In the genomic region with DNA sequence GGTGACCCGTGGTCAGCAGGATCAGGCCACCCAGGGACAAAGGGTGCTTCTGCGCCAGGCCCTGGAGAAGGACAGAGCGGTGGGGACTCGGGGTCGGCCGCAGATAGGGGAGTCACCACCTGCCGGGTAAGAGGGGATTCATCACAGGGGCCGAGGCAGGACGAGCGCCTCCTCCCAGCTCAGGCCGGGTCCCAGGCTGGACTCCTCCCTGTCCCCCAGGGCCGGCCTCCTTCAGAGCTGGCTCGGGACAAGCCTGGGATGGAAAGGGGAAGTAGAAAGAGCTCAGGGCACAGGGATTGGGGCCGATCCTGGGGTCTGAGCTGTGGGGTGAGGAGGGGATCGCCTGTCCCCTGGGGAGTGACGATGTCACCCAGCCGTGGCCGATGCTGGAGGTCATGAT, we compare ENCODE assay signal across 17 cellular contexts.
DNase-seq lines count a peak whose midpoint lies in the region; ATAC-seq, FAIRE-seq and TF ChIP-seq lines count a peak whose summit lies in the region.
"Had no signal": no experiment of that assay in that cellular context is flagged by ENCODE, and none has a peak within 500 bp of the region (broad histone marks: within the 10 kb centered on the region; RNA-seq: fewer than 3 reads in every experiment).

No MANE protein-coding gene starts in this region.

- ATAC-seq in HepG2 (peak; percentile 12), right lobe of liver (no peak)
- ATAC-seq: GM23338 had no signal

- POLR2A ChIA-PET in HepG2 (lab: Yijun Ruan, JAX), result no interaction called here

- H2AFZ ChIP-seq in HepG2 (ENCODE audit: low read length), result no peak overlapping the region
- H2AFZ ChIP-seq: GM23338 had no signal

- intact Hi-C loops in HepG2 (cut with micrococcal nuclease; ENCODE audit: unreplicated experiment), result no loop called here
- intact Hi-C loops in right lobe of liver (cut with DNase I), result no loop called here

- H3K4me1 ChIP-seq in HepG2 (ENCODE audit: insufficient read depth, low read length) (no peaks in the 10 kb centered on the region), right lobe of liver (no peaks in the 10 kb centered on the region)
- H3K4me1 ChIP-seq: BLaER1, Caco-2, HAP-1 had no signal

- no peak for FAIRE-seq in HepG2 (lab: Jason Lieb, UNC)

- TF ChIP-seq CTCF in HepG2 (CRISPR knock-in tag; IDR thresholded peaks at IDR 0.05), result no peak
- no peak for TF ChIP-seq CTCF in right lobe of liver (IDR thresholded peaks at IDR 0.05)
- no peak for TF ChIP-seq CTCF in fibroblast of villous mesenchyme (IDR thresholded peaks at IDR 0.05; ENCODE audit: insufficient read depth, low read depth, low read length)
- TF ChIP-seq CTCF in retinal pigment epithelial cell (conservative IDR thresholded peaks at IDR 0.05; ENCODE audit: low read depth, low read length), result no peak

- no peak for TF ChIP-seq POLR2A in HepG2 (IDR thresholded peaks at IDR 0.05; ENCODE audit: insufficient read depth in 1 of 2, low read depth in 2 of 2, low read length in 2 of 2)
- TF ChIP-seq POLR2A in right lobe of liver (IDR thresholded peaks at IDR 0.05), result no peak

- H3K79me2 ChIP-seq in HepG2 (ENCODE audit: insufficient read depth, low read length), result no peaks in the 10 kb centered on the region

- in situ Hi-C loops in HepG2 (cut with HindIII; ENCODE audit: extremely low pct_ligation_motif_present, low pct_unique_long_range_greater_than_20kb), result no loop called here

- CTCF ChIA-PET in HepG2 (lab: Yijun Ruan, JAX; ENCODE audit: low intra/inter-chr PET ratio, low total read pairs), result no interaction called here

- DNase-seq in HepG2 (ENCODE audit: low spot score) (no peak), right lobe of liver (no peak), fibroblast of villous mesenchyme (ENCODE audit: low read depth) (no peak), retinal pigment epithelial cell (ENCODE audit: low read depth) (no peak), KG1 (lab: John Stamatoyannopoulos, UW) (no peak), HCEC 1CT (no peak)
- DNase-seq in NK-92 treated with Interleukin-12 subunit alpha and Interleukin-12 subunit beta, amount 100 ng/mL, for 24 hours (lab: John Stamatoyannopoulos, UW), result no peak
- DNase-seq: 8988T; AML-193; Caco-2; CD8-positive, alpha-beta memory T cell; DND-41; GF-D8; HFFc6 had no signal

- H3K27me3 ChIP-seq in HepG2 (ENCODE audit: control insufficient read depth in 1 of 2, insufficient read depth in 2 of 2, low read length in 2 of 2) (peaks cover 0 to 17% of the 10 kb centered on the region in 2 experiments), right lobe of liver (no peaks in the 10 kb centered on the region)
- H3K27me3 ChIP-seq: BLaER1 had no signal

- H3K36me3 ChIP-seq in HepG2 (replicated peaks in 1 of 2; ENCODE audit: control insufficient read depth in 1 of 2, insufficient read depth in 2 of 2, low read length in 2 of 2) (no peaks in the 10 kb centered on the region), right lobe of liver (no peaks in the 10 kb centered on the region)
- H3K36me3 ChIP-seq: BLaER1, HAP-1 had no signal

- H3K27ac ChIP-seq in HepG2 (ENCODE audit: extremely low read length, insufficient read depth, low read length) (no peak overlapping the region), right lobe of liver (no peak overlapping the region)
- H3K27ac ChIP-seq: BLaER1 had no signal

- no peaks in the 10 kb centered on the region for H4K20me1 ChIP-seq in HepG2 (ENCODE audit: insufficient read depth, low read length)
- H4K20me1 ChIP-seq: BLaER1 had no signal

- WGBS in HepG2 (ENCODE audit: low lambda C conversion rate), result 46% methylated on average over 15 of the region's 18 CpGs
- no CpG with 5 or more reads among the region's 18 CpGs for WGBS in right lobe of liver (ENCODE audit: insufficient coverage, low coverage, low lambda C conversion rate, missing lambda C conversion rate)

- TF ChIP-seq EP300 in HepG2 (IDR thresholded peaks at IDR 0.05; ENCODE audit: low read depth in 2 of 2, low read length in 2 of 2) (no peak), HepG2 (CRISPR knock-in tag; IDR thresholded peaks at IDR 0.05; ENCODE audit: borderline replicate concordance) (no peak)

- TF ChIP-seq RAD21 in HepG2 (CRISPR knock-in tag; IDR thresholded peaks at IDR 0.05), result no peak

- H3K4me3 ChIP-seq in HepG2 (replicated peaks in 1 of 3; ENCODE audit: insufficient read depth in 1 of 3, low read depth in 2 of 3, low read length in 3 of 3) (no peak overlapping the region), right lobe of liver (no peak overlapping the region), fibroblast of villous mesenchyme (ENCODE audit: low read depth, low read length) (peak overlapping the region; percentile 15), retinal pigment epithelial cell (ENCODE audit: low read length) (peak overlapping the region; percentile 29)
- H3K4me3 ChIP-seq: BLaER1, GM23338, HAP-1 had no signal

- no peak overlapping the region for H3K4me2 ChIP-seq in HepG2 (ENCODE audit: low read depth, low read length)
- H3K4me2 ChIP-seq: BLaER1, GM23338 had no signal

- no TSS peak for BruUV-seq in HepG2 (replicated peaks; lab: Mats Ljungman, UMichigan)

- H3K9ac ChIP-seq in HepG2 (ENCODE audit: insufficient read depth, low read depth, low read length), result no peak overlapping the region
- H3K9ac ChIP-seq: BLaER1 had no signal

- H3K9me3 ChIP-seq in HepG2 (ENCODE audit: low read length) (no peaks in the 10 kb centered on the region), right lobe of liver (no peaks in the 10 kb centered on the region)
- H3K9me3 ChIP-seq: BLaER1, Caco-2, HAP-1 had no signal

TF ChIP-seq in HepG2, 621 proteins besides CTCF, POLR2A, EP300 and RAD21:
- TF ChIP-seq ZNF263 (CRISPR knock-in tag; IDR thresholded peaks at IDR 0.05) (no peak), BCL6 (CRISPR knock-in tag; IDR thresholded peaks at IDR 0.05) (no peak), ZNF614 (CRISPR knock-in tag; IDR thresholded peaks at IDR 0.05; ENCODE audit: borderline replicate concordance) (no peak), CENPT (CRISPR knock-in tag; IDR thresholded peaks at IDR 0.05; ENCODE audit: low read depth) (no peak)
- TF ChIP-seq, protein P1, sequence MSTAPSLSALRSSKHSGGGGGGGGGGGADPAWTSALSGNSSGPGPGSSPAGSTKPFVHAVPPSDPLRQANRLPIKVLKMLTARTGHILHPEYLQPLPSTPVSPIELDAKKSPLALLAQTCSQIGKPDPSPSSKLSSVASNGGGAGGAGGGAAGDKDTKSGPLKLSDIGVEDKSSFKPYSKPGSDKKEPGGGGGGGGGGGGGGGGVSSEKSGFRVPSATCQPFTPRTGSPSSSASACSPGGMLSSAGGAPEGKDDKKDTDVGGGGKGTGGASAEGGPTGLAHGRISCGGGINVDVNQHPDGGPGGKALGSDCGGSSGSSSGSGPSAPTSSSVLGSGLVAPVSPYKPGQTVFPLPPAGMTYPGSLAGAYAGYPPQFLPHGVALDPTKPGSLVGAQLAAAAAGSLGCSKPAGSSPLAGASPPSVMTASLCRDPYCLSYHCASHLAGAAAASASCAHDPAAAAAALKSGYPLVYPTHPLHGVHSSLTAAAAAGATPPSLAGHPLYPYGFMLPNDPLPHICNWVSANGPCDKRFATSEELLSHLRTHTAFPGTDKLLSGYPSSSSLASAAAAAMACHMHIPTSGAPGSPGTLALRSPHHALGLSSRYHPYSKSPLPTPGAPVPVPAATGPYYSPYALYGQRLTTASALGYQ (CRISPR knock-in tag; IDR thresholded peaks at IDR 0.05), result no peak
- TF ChIP-seq, protein P2, sequence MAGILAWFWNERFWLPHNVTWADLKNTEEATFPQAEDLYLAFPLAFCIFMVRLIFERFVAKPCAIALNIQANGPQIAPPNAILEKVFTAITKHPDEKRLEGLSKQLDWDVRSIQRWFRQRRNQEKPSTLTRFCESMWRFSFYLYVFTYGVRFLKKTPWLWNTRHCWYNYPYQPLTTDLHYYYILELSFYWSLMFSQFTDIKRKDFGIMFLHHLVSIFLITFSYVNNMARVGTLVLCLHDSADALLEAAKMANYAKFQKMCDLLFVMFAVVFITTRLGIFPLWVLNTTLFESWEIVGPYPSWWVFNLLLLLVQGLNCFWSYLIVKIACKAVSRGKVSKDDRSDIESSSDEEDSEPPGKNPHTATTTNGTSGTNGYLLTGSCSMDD (CRISPR knock-in tag; IDR thresholded peaks at IDR 0.05), result no peak

Comparison
In these comparisons a context has a peak if more than half of its experiments do, and no peak if none do; other contexts are left out.
1. H3K4me3 ChIP-seq: peak in fibroblast of villous mesenchyme (single experiment) and retinal pigment epithelial cell (single experiment); none in HepG2 (0 of 3) and right lobe of liver (0 of 3).